ENCODE assay signal across 9 cellular contexts in the genomic region with DNA sequence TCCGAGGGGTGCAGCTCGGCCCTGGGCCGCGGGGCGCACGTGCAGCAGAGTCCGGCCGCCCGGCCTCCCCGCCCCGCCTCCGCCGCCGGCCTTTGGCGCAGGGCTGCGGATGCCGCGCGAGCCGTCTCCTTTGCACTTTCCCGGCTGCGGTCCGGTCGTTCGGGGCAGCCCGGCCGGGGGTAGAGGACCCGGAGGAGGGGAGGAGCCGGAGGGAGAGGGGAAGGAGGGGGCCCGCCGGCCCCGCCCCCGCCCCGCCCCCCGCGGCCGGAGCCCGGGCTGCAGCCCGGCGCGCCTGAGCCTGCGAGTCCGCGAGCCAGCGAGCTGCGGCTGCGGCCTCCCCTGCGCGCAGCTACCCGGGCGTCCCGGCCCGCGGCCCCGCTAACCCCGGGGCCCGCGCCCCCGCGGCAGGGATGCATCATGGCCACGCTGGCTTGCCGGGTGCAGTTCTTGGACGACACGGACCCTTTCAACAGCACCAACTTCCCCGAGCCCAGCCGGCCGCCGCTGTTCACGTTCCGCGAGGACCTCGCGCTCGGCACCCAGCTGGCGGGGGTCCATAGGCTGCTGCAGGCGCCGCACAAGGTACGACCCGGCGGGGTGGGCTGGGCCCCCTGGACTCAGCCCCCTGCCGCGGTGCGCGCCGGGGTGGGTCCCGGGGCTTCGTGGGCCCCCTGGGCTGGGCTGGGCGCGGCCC. TPM values are rescaled to one million over a fixed set of nuclear protein-coding genes. Genes with fewer than 3 reads are reported as not detected.
DNase-seq lines count a peak whose midpoint lies in the region; ATAC-seq and TF ChIP-seq lines count a peak whose summit lies in the region.
"Had no signal": no experiment of that assay in that cellular context is flagged by ENCODE, and none has a peak within 500 bp of the region (broad histone marks: within the 10 kb centered on the region; RNA-seq: fewer than 3 reads in every experiment).

A gene (plus strand): TSS at position 295 of the 694 bp plus-strand sequence. CDS start 123 bp downstream, at position 418.

- 7% methylated on average over 3 of the region's 89 CpGs; no CpG with 5 or more reads in 1 of the 2 donors for WGBS in upper lobe of left lung, 2 donors

- no peak for TF ChIP-seq POLR2A in upper lobe of left lung (IDR thresholded peaks at IDR 0.05)

- H3K36me3 ChIP-seq in mucosa of descending colon (ENCODE audit: low read depth) (no peaks in the 10 kb centered on the region), upper lobe of left lung (no peaks in the 10 kb centered on the region)

- peak within 1 kb of the TSS in 1 of 4 donors; percentile 59 for H3K27ac ChIP-seq in upper lobe of left lung

- peaks cover 0 to 22% (median 8%) of the 10 kb centered on the region in 4 donors for H3K27me3 ChIP-seq in upper lobe of left lung

- TF ChIP-seq EP300 in upper lobe of left lung (IDR thresholded peaks at IDR 0.05) = no peak

- intact Hi-C loops in mucosa of descending colon (cut with DNase I, micrococcal nuclease) = no loop called here

- TF ChIP-seq CTCF in mucosa of descending colon (IDR thresholded peaks at IDR 0.05) (no peak), upper lobe of left lung (IDR thresholded peaks at IDR 0.05) (no peak)

- H3K4me3 ChIP-seq in mucosa of descending colon = no peak within 1 kb of the TSS
- peak within 1 kb of the TSS; percentile 44 to 62 (median 52) for H3K4me3 ChIP-seq in upper lobe of left lung

- H3K9me3 ChIP-seq in mucosa of descending colon = no peaks in the 10 kb centered on the region
- H3K9me3 ChIP-seq in upper lobe of left lung = no peaks in the 10 kb centered on the region

- DNase-seq in COR-L47 (lab: John Stamatoyannopoulos, UW) (peak; percentile 34), GM19238 (ENCODE audit: insufficient read length, low spot score) (peak; percentile 48), SK-N-DZ (ENCODE audit: low spot score) (peak; percentile 76), mucosa of descending colon (peak in 2 of 3 donors; percentile 45 to 70), upper lobe of left lung (peak; percentile 38 to 92)

- peak; percentile 53 for ATAC-seq in HG03342 (IDR thresholded peaks at IDR 0.05; ENCODE audit: unreplicated experiment)
- peak; percentile 52 for ATAC-seq in esophagus mucosa
- ATAC-seq in mucosa of descending colon = peak; percentile 79
- ATAC-seq in upper lobe of left lung (ENCODE audit: low FRiP score in 2 of 2) = peak in 1 of 2 donors; percentile 93
- ATAC-seq in GM18870 (IDR thresholded peaks at IDR 0.05; ENCODE audit: unreplicated experiment) = no peak

- H3K4me1 ChIP-seq in mucosa of descending colon (ENCODE audit: low read depth) (peaks cover 13% of the 10 kb centered on the region), upper lobe of left lung (peaks cover 15 to 27% (median 23%) of the 10 kb centered on the region in 4 donors)

RNA-seq across cellular contexts. Expression of the gene that starts here (rescaled TPM):
- polyA plus RNA-seq in SK-N-DZ (2014; cell fraction: cytosol; rRNA removed) = 41.1 and 43.7 TPM in 2 replicates
- 24.2 and 44.3 TPM in 2 replicates for polyA plus RNA-seq in SK-N-DZ (2014; cell fraction: nucleus; rRNA removed)
- total RNA-seq in esophagus mucosa = 3.0 TPM
- total RNA-seq in mucosa of descending colon = 10 to 100 TPM in 1 of 3 donors, 1 to 10 TPM in 2; 2.7 to 14.4 (median 4.0) TPM
- 1 to 10 TPM in 5 of 6 donors, under 1 TPM in 1; 0.40 to 4.8 (median 2.8) TPM for total RNA-seq in upper lobe of left lung
- total RNA-seq: T-helper 2 cell treated with Interferon-gamma antibody and Interleukin-4, amounts not matched to agents 100 ng/mL and 5 ng/mL, for 36 hours had no signal
